14 cellular contexts compared by ENCODE assay signal in the genomic region with DNA sequence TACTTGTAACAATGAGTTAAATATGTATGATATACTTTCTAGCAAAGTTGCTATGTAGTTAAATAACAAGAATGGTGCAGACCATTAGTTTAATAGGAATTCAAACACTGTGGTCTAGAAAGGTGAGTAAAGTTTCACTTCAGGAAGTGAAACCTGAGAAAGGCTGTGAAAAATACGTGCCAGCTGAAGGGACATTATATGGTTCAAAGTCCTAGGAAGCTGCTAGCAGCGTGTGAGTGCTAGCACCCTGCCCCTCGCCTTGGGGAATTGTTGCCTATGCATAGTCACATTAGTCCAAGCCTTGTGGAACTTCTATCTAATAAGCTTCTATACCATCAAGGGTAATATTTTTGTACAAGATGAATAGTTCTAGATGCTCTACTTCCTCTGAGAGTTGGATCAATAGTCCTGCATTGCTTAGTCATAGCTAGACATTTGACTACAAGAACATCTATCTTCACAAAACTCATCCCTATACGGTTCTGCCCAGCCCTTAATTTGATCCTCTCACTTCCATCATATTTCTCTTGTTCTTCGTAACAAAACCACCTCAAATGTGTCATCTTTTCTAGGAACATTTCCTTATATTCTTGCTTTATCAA. TPM values are rescaled to one million over a fixed set of nuclear protein-coding genes. Genes with fewer than 3 reads are reported as not detected.
DNase-seq lines count a peak whose midpoint lies in the region; ATAC-seq and TF ChIP-seq lines count a peak whose summit lies in the region.
"Had no signal": no experiment of that assay in that cellular context is flagged by ENCODE, and none has a peak within 500 bp of the region (broad histone marks: within the 10 kb centered on the region; RNA-seq: fewer than 3 reads in every experiment).

No MANE protein-coding gene starts in this region.

- no peaks in the 10 kb centered on the region for H3K36me3 ChIP-seq in mucosa of descending colon (ENCODE audit: low read depth)
- no peaks in the 10 kb centered on the region for H3K36me3 ChIP-seq in psoas muscle (ENCODE audit: insufficient read depth in 1 of 2, low read depth in 1 of 2)
- H3K36me3 ChIP-seq: HAP-1 had no signal

- H3K9me3 ChIP-seq in mucosa of descending colon (no peaks in the 10 kb centered on the region), psoas muscle (no peaks in the 10 kb centered on the region)
- H3K9me3 ChIP-seq: HAP-1 had no signal

- intact Hi-C loops in mucosa of descending colon (cut with DNase I, micrococcal nuclease) (no loop called here), psoas muscle (cut with DNase I) (no loop called here)

- 72 to 76% (median 74%) methylated on average over 5 of the region's 5 CpGs for WGBS in psoas muscle, 3 donors

- H3K27me3 ChIP-seq in psoas muscle (ENCODE audit: insufficient read depth in 3 of 3, low read length in 2 of 3): no peaks in the 10 kb centered on the region

- H3K4me3 ChIP-seq in mucosa of descending colon (no peak overlapping the region), psoas muscle (no peak overlapping the region)
- H3K4me3 ChIP-seq: HAP-1 had no signal

- no peak overlapping the region for H3K27ac ChIP-seq in psoas muscle

- TF ChIP-seq CTCF in mucosa of descending colon (IDR thresholded peaks at IDR 0.05): no peak
- TF ChIP-seq CTCF in psoas muscle (IDR thresholded peaks at IDR 0.05): no peak

- H3K4me1 ChIP-seq in mucosa of descending colon (ENCODE audit: low read depth) (no peaks in the 10 kb centered on the region), psoas muscle (no peaks in the 10 kb centered on the region)
- H3K4me1 ChIP-seq: HAP-1 had no signal

- ATAC-seq in GM19025 (IDR thresholded peaks at IDR 0.05; ENCODE audit: low read depth, unreplicated experiment) (peak; percentile 93), HG02623 (IDR thresholded peaks at IDR 0.05; ENCODE audit: unreplicated experiment) (peak; percentile 75), HG03460 (IDR thresholded peaks at IDR 0.05; ENCODE audit: unreplicated experiment) (peak; percentile 84), mucosa of descending colon (peak; percentile 100), psoas muscle (no peak)

- DNase-seq in mucosa of descending colon: peak; percentile 58 to 73 (median 59)
- no peak for DNase-seq in cerebellum (ENCODE audit: low spot score)
- no peak for DNase-seq in hypothalamus (lab: John Stamatoyannopoulos, UW)
- DNase-seq in effector CD8-positive, alpha-beta T cell (lab: John Stamatoyannopoulos, UW): no peak
- DNase-seq in psoas muscle: no peak
- DNase-seq: activated T-cell treated with anti-CD3 and anti-CD28 coated beads for 4 hours, DMS 273 treated with DMSO at 0.1 percent for 48 hours, midbrain, NCI-H1694 treated with DMSO at 0.1 percent for 48 hours, T-helper 1 cell had no signal

RNA-seq across cellular contexts. Expression of a gene that starts 45.8 kb away (rescaled TPM):
- total RNA-seq in mucosa of descending colon (10 to 100 TPM in 1 of 3 donors, 1 to 10 TPM in 2; 6.1 to 10.4 (median 6.5) TPM), cerebellum (0.64 TPM), psoas muscle (under 1 TPM; 0.16 to 0.34 (median 0.25) TPM)
- polyA plus RNA-seq in psoas muscle: under 1 TPM; 0.03 to 0.35 (median 0.18) TPM

Comparison
In these comparisons a context has a peak if more than half of its experiments do, and no peak if none do; other contexts are left out.
1. ATAC-seq: peak in GM19025 (single experiment), HG02623 (single experiment), HG03460 (single experiment) and mucosa of descending colon (single experiment); none in psoas muscle (0 of 4).
2. DNase-seq: peak in mucosa of descending colon (3 of 3); none in cerebellum (single experiment), hypothalamus (0 of 51), effector CD8-positive, alpha-beta T cell (single experiment) and psoas muscle (0 of 2).